ENCODE assay signal across 1 cellular context in genomic region chr17:34578656-34579016, GRCh38.
TF ChIP-seq lines count a peak whose summit lies in the region.

No MANE protein-coding gene starts in this region.

TF ChIP-seq in IMR-90, 13 proteins besides CTCF, POLR2A, EP300 and RAD21:
- TF ChIP-seq NFE2L2 (IDR thresholded peaks at IDR 0.05; ENCODE audit: low read depth, low read length) = no peak
- no peak for TF ChIP-seq MAZ (IDR thresholded peaks at IDR 0.05; ENCODE audit: borderline replicate concordance, low read depth, low read length)
- TF ChIP-seq ELK1 (IDR thresholded peaks at IDR 0.05; ENCODE audit: borderline replicate concordance, low read depth, low read length) = no peak
- no peak for TF ChIP-seq CEBPB (IDR thresholded peaks at IDR 0.05; ENCODE audit: low read depth, low read length)
- TF ChIP-seq USF2 (IDR thresholded peaks at IDR 0.05; ENCODE audit: low read depth, low read length) = no peak
- no peak for TF ChIP-seq BHLHE40 (IDR thresholded peaks at IDR 0.05; ENCODE audit: low read depth, low read length)
- TF ChIP-seq FOS (IDR thresholded peaks at IDR 0.05; ENCODE audit: low read depth, low read length) = no peak
- no peak for TF ChIP-seq MXI1 (IDR thresholded peaks at IDR 0.05; ENCODE audit: borderline replicate concordance, low read depth, low read length)
- no peak for TF ChIP-seq CHD1 (IDR thresholded peaks at IDR 0.05; ENCODE audit: low read depth, low read length)
- TF ChIP-seq RCOR1 (IDR thresholded peaks at IDR 0.05; ENCODE audit: insufficient replicate concordance, low read length) = no peak
- no peak for TF ChIP-seq SMC3 (IDR thresholded peaks at IDR 0.05; ENCODE audit: low read depth, low read length)
- no peak for TF ChIP-seq RFX5 (IDR thresholded peaks at IDR 0.05; ENCODE audit: low read depth, low read length)
- TF ChIP-seq MAFK (IDR thresholded peaks at IDR 0.05; ENCODE audit: low read depth, low read length) = no peak
TF ChIP-seq in IMR-90: peak in this region for 0.
